Comparison of ENCODE assay signal across 21 cellular contexts in the genomic region with DNA sequence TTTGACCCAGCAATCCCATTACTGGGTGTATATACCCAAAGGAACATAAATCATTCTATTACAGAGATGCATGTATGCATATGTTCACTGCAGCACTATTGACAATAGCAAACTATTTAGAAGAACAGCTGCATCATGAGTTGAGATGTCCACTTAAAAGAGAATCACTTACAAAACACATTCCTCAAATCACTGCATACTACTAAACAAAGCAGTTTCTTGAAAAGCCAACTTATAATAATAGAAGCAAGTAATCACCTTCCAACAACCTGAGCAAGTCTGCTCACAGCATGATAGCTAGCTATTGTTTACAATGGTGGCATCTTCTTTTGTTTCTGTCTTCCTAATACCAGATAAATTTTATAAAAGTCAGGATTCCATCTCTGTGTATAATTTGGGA.
A peak's percentile ranks its signal among the peaks of the same experiment; 100 is the strongest.
DNase-seq lines count a peak whose midpoint lies in the region; ATAC-seq, FAIRE-seq and TF ChIP-seq lines count a peak whose summit lies in the region.
"Had no signal": no experiment of that assay in that cellular context is flagged by ENCODE, and none has a peak within 500 bp of the region (broad histone marks: within the 10 kb centered on the region; RNA-seq: fewer than 3 reads in every experiment).

No MANE protein-coding gene starts in this region.

- H3K4me1 ChIP-seq in HUES48 (ENCODE audit: control insufficient read depth, insufficient read depth, low read length) = peaks cover 40% of the 10 kb centered on the region
- H3K4me1 ChIP-seq in keratinocyte (ENCODE audit: control insufficient read depth, extremely low read depth, insufficient read depth, low read length) = peaks cover 22% of the 10 kb centered on the region

- H3K4me3 ChIP-seq in HUES48 (ENCODE audit: low read depth, low read length) (no peak overlapping the region), keratinocyte (ENCODE audit: control insufficient read depth in 2 of 3, extremely low read depth in 1 of 3, insufficient read depth in 2 of 3, low read depth in 1 of 3, low read length in 3 of 3) (no peak overlapping the region)
- H3K4me3 ChIP-seq: GM23248 had no signal

- no peak overlapping the region for H2AFZ ChIP-seq in keratinocyte (ENCODE audit: control insufficient read depth, low read length)
- H2AFZ ChIP-seq: GM23248 had no signal

- CTCF ChIA-PET in WTC11 (lab: Charles Lee) = no interaction called here

- H3K27me3 ChIP-seq in HUES48 (ENCODE audit: control insufficient read depth, insufficient read depth, low read length) = no peaks in the 10 kb centered on the region
- H3K27me3 ChIP-seq in keratinocyte (ENCODE audit: control insufficient read depth, extremely low read depth, insufficient read depth, low read length) = no peaks in the 10 kb centered on the region
- H3K27me3 ChIP-seq: BE2C had no signal

- peak; percentile 46 for FAIRE-seq in keratinocyte (lab: Jason Lieb, UNC)
- peak; percentile 9 for FAIRE-seq in urothelium cell line (lab: Jason Lieb, UNC)
- FAIRE-seq: A204.1, D721Med, GM12892, GM18507, HTR-8/SVneo had no signal

- peak overlapping the region; percentile 84 for H3K27ac Mint-ChIP-seq in WTC11
- H3K27ac Mint-ChIP-seq: CD4-positive, alpha-beta T cell had no signal

- no peak overlapping the region for H3K4me2 ChIP-seq in keratinocyte (ENCODE audit: control insufficient read depth, extremely low read depth, insufficient read depth, low read depth, low read length)

- dilution Hi-C loops in keratinocyte (cut with MboI; ENCODE audit: extremely low pct_ligation_motif_present, low sequenced_read_pairs) = no loop called here

- H3K9me3 ChIP-seq in HUES48 (ENCODE audit: control insufficient read depth, insufficient read depth, low read length) (no peaks in the 10 kb centered on the region), keratinocyte (ENCODE audit: control insufficient read depth, low read depth, low read length) (no peaks in the 10 kb centered on the region)
- H3K9me3 ChIP-seq: BE2C, Caco-2 had no signal

- H3K4me3 Mint-ChIP-seq in WTC11 = no peak overlapping the region
- H3K4me3 Mint-ChIP-seq: CD4-positive, alpha-beta T cell had no signal

- DNase-seq in WTC11 (ENCODE audit: low spot score) (no peak), keratinocyte (ENCODE audit: low read depth, low spot score) (no peak), urothelium cell line (ENCODE audit: low spot score) (no peak), left lobe of liver (ENCODE audit: low spot score) (no peak), DMS153 treated with DMSO at 0.1 percent for 48 hours (lab: John Stamatoyannopoulos, UW; ENCODE audit: unreplicated experiment) (no peak), kidney glomerular epithelial cell (lab: John Stamatoyannopoulos, UW) (no peak)
- DNase-seq: ACHN; BE2C; C1 segment of cervical spinal cord; Caco-2; CD4-positive, alpha-beta T cell; DMS79; GDM1; GM23248; H7 had no signal

- H4K20me1 ChIP-seq in keratinocyte (ENCODE audit: control insufficient read depth, extremely low read depth, insufficient read depth, low read length) = no peaks in the 10 kb centered on the region

- H3K79me2 ChIP-seq in keratinocyte (ENCODE audit: control insufficient read depth, insufficient read depth, low read length) = no peaks in the 10 kb centered on the region

- no peaks in the 10 kb centered on the region for H3K9me1 ChIP-seq in keratinocyte (ENCODE audit: control insufficient read depth, extremely low read depth, insufficient read depth, low read length)

- H3K9ac ChIP-seq in HUES48 (ENCODE audit: low read depth, low read length) (0 out of 2 replicates have a peak overlapping the region, but pooled peaks have one; percentile 4), keratinocyte (ENCODE audit: control insufficient read depth, extremely low read depth, insufficient read depth, low read length) (no peak overlapping the region)
- H3K9ac ChIP-seq: GM23248 had no signal

- peaks cover 3% of the 10 kb centered on the region; the same call in 1 of the 2 replicates for H3K36me3 Mint-ChIP-seq in WTC11

- peaks cover 55% of the 10 kb centered on the region for H3K4me1 Mint-ChIP-seq in WTC11

- peaks cover 6% of the 10 kb centered on the region for H3K9me3 Mint-ChIP-seq in WTC11

- POLR2A ChIA-PET in WTC11 (lab: Charles Lee) = no interaction called here

- peaks cover 9% of the 10 kb centered on the region for H3K27me3 Mint-ChIP-seq in WTC11 (ENCODE audit: low read depth)
- H3K27me3 Mint-ChIP-seq: CD4-positive, alpha-beta T cell had no signal

- peak overlapping the region; percentile 69 for H3K27ac ChIP-seq in HUES48 (ENCODE audit: low read depth, low read length)
- H3K27ac ChIP-seq in keratinocyte (ENCODE audit: control insufficient read depth, insufficient read depth, low read length) = no peak overlapping the region
- H3K27ac ChIP-seq: GM23248 had no signal

- TF ChIP-seq CTCF in WTC11 (IDR thresholded peaks at IDR 0.05) (no peak), keratinocyte (optimal IDR thresholded peaks at IDR 0.05 in 1 of 3, IDR thresholded peaks at IDR 0.05 in 1 of 3, conservative IDR thresholded peaks at IDR 0.05 in 1 of 3; ENCODE audit: extremely low read depth in 1 of 3, insufficient read depth in 2 of 3, low read length in 3 of 3) (no peak)

- H3K36me3 ChIP-seq in HUES48 (ENCODE audit: control insufficient read depth, insufficient read depth, low read length) (no peaks in the 10 kb centered on the region), keratinocyte (ENCODE audit: control insufficient read depth in 2 of 2, extremely low read depth in 1 of 2, insufficient read depth in 2 of 2, low read length in 2 of 2) (no peaks in the 10 kb centered on the region)
- H3K36me3 ChIP-seq: BE2C had no signal

- ATAC-seq in WTC11 (peak; percentile 46), left lobe of liver (no peak)

TF ChIP-seq in WTC11, 78 proteins besides CTCF, POLR2A, EP300 and RAD21:
- TF ChIP-seq MYBL2 (CRISPR knock-in tag; IDR thresholded peaks at IDR 0.05) = no peak
- peak; percentile 44; the same call in 1 of the 2 replicates for TF ChIP-seq TEAD1 (CRISPR knock-in tag; IDR thresholded peaks at IDR 0.05)
